ENCODE assay signal across 11 cellular contexts in genomic region chr2:85135066-85135914, GRCh38. TPM values are rescaled to one million over a fixed set of nuclear protein-coding genes. Genes with fewer than 3 reads are reported as not detected.
DNase-seq lines count a peak whose midpoint lies in the region; ATAC-seq, FAIRE-seq and TF ChIP-seq lines count a peak whose summit lies in the region.
"Had no signal": no experiment of that assay in that cellular context is flagged by ENCODE, and none has a peak within 500 bp of the region (broad histone marks: within the 10 kb centered on the region; RNA-seq: fewer than 3 reads in every experiment).

No MANE protein-coding gene starts in this region.

- no peak overlapping the region for H3K27ac Mint-ChIP-seq in activated naive CD8-positive, alpha-beta T cell treated with anti-CD3 and anti-CD28 coated beads, Interleukin-2, amount 50 U/mL, for 24 hours
- H3K27ac Mint-ChIP-seq: activated naive CD4-positive, alpha-beta T cell treated with anti-CD3 and anti-CD28 coated beads, Interleukin-2, amount 10 ng/mL, durations not matched to agents 7 days and 5 days had no signal

- H3K4me1 Mint-ChIP-seq in activated naive CD8-positive, alpha-beta T cell treated with anti-CD3 and anti-CD28 coated beads, Interleukin-2, amount 50 U/mL, for 24 hours: peaks cover 7% of the 10 kb centered on the region

- DNase-seq in RWPE2 (ENCODE audit: low spot score) (no peak), germinal center (ENCODE audit: low spot score) (peak; percentile 5), osteoblast (ENCODE audit: insufficient read length, low spot score, missing footprints) (peak; percentile 83), NCI-H2107 (lab: John Stamatoyannopoulos, UW) (no peak), T-helper 2 cell (no peak), urothelium cell line (ENCODE audit: low spot score) (no peak)
- DNase-seq in activated naive CD8-positive, alpha-beta T cell treated with anti-CD3 and anti-CD28 coated beads, Interleukin-2, amount 50 U/mL, for 24 hours: no peak
- DNase-seq: activated naive CD4-positive, alpha-beta T cell treated with anti-CD3 and anti-CD28 coated beads, Interleukin-2, amount 10 ng/mL, durations not matched to agents 7 days and 5 days; Caco-2 had no signal

- H3K4me3 Mint-ChIP-seq in activated naive CD8-positive, alpha-beta T cell treated with anti-CD3 and anti-CD28 coated beads, Interleukin-2, amount 50 U/mL, for 24 hours: no peak overlapping the region

- peaks cover 19% of the 10 kb centered on the region for H4K20me1 ChIP-seq in osteoblast (ENCODE audit: insufficient read depth, low read length)

- H3K27ac ChIP-seq in ACC112 (ENCODE audit: low read depth, low read length) (no peak overlapping the region), RWPE2 (ENCODE audit: poor library complexity, severe bottlenecking) (no peak overlapping the region), osteoblast (ENCODE audit: low read depth, low read length) (no peak overlapping the region)

- H3K36me3 ChIP-seq in ACC112 (ENCODE audit: insufficient read depth, low read length) (no peaks in the 10 kb centered on the region), RWPE2 (ENCODE audit: low read depth) (peaks cover 45% of the 10 kb centered on the region), osteoblast (ENCODE audit: insufficient read depth, low read length) (no peaks in the 10 kb centered on the region)

- H3K79me2 ChIP-seq in ACC112 (ENCODE audit: control insufficient read depth, insufficient read depth, low read length, unreplicated experiment) (no peaks in the 10 kb centered on the region), osteoblast (ENCODE audit: insufficient read depth, low read length) (peaks cover 52% of the 10 kb centered on the region)

- no peak for ATAC-seq in RWPE2 (ENCODE audit: low read depth)
- no peak for ATAC-seq in activated naive CD8-positive, alpha-beta T cell treated with anti-CD3 and anti-CD28 coated beads, Interleukin-2, amount 50 U/mL, for 24 hours

- H3K4me1 ChIP-seq in ACC112 (ENCODE audit: control insufficient read depth, insufficient read depth, low read length, unreplicated experiment) (no peaks in the 10 kb centered on the region), RWPE2 (ENCODE audit: insufficient read depth, poor library complexity, severe bottlenecking) (peaks cover 8% of the 10 kb centered on the region), osteoblast (ENCODE audit: insufficient read depth, low read length) (peaks cover 10% of the 10 kb centered on the region)

- H3K4me3 ChIP-seq in ACC112 (ENCODE audit: low read depth, low read length): peak overlapping the region; percentile 83; the same call in 1 of the 2 replicates
- peak overlapping the region; percentile 72 for H3K4me3 ChIP-seq in RWPE2 (ENCODE audit: severe bottlenecking)
- H3K4me3 ChIP-seq in osteoblast (ENCODE audit: insufficient read depth, low read length): peak overlapping the region; percentile 85

- peak overlapping the region; percentile 81 for H3K4me2 ChIP-seq in osteoblast (ENCODE audit: insufficient read depth, low read length)

- H3K27me3 Mint-ChIP-seq in activated naive CD8-positive, alpha-beta T cell treated with anti-CD3 and anti-CD28 coated beads, Interleukin-2, amount 50 U/mL, for 24 hours: peaks cover 61% of the 10 kb centered on the region

- no peak for FAIRE-seq in urothelium cell line (lab: Jason Lieb, UNC)
- FAIRE-seq: GM18507 had no signal

- no peaks in the 10 kb centered on the region for H3K36me3 Mint-ChIP-seq in activated naive CD8-positive, alpha-beta T cell treated with anti-CD3 and anti-CD28 coated beads, Interleukin-2, amount 50 U/mL, for 24 hours (ENCODE audit: low read depth)
- H3K36me3 Mint-ChIP-seq: activated naive CD4-positive, alpha-beta T cell treated with anti-CD3 and anti-CD28 coated beads, Interleukin-2, amount 10 ng/mL, durations not matched to agents 7 days and 5 days had no signal

- peaks cover 5% of the 10 kb centered on the region; the same call in 1 of the 2 replicates for H3K27me3 ChIP-seq in ACC112 (ENCODE audit: insufficient read depth, low read length)
- H3K27me3 ChIP-seq in RWPE2 (ENCODE audit: insufficient read depth, poor library complexity, severe bottlenecking): no peaks in the 10 kb centered on the region
- H3K27me3 ChIP-seq in osteoblast (ENCODE audit: insufficient read depth, low read length): no peaks in the 10 kb centered on the region

- H2AFZ ChIP-seq in ACC112 (ENCODE audit: low read length, unreplicated experiment): no peak overlapping the region
- H2AFZ ChIP-seq in osteoblast (ENCODE audit: low read length): no peak overlapping the region

- TF ChIP-seq CTCF in RWPE2 (IDR thresholded peaks at IDR 0.05; ENCODE audit: poor library complexity, severe bottlenecking): no peak
- TF ChIP-seq CTCF in osteoblast (IDR thresholded peaks at IDR 0.05; ENCODE audit: extremely low read depth, low read depth, low read length): no peak

- no peaks in the 10 kb centered on the region for H3K9me3 Mint-ChIP-seq in activated naive CD8-positive, alpha-beta T cell treated with anti-CD3 and anti-CD28 coated beads, Interleukin-2, amount 50 U/mL, for 24 hours
- H3K9me3 Mint-ChIP-seq: activated naive CD4-positive, alpha-beta T cell treated with anti-CD3 and anti-CD28 coated beads, Interleukin-2, amount 10 ng/mL, durations not matched to agents 7 days and 5 days had no signal

- H3K9me3 ChIP-seq in RWPE2 (ENCODE audit: severe bottlenecking) (no peaks in the 10 kb centered on the region), osteoblast (ENCODE audit: low read depth, low read length) (no peaks in the 10 kb centered on the region)
- H3K9me3 ChIP-seq: Caco-2 had no signal

RNA-seq across cellular contexts. Expression of gene TCF7L1, which starts 2.1 kb away (rescaled TPM):
- 2.5 and 2.7 TPM in 2 replicates for total RNA-seq in osteoblast

Comparison
In these comparisons a context has a peak if more than half of its experiments do, and no peak if none do; other contexts are left out.
1. DNase-seq: peak in germinal center (single experiment) and osteoblast (single experiment); none in RWPE2 (single experiment), NCI-H2107 (single experiment), T-helper 2 cell (0 of 5), activated naive CD8-positive, alpha-beta T cell treated with anti-CD3 and anti-CD28 coated beads, Interleukin-2, amount 50 U/mL, for 24 hours (single experiment) and urothelium cell line (single experiment).
2. Peak in every context shown above with its lines, with median percentiles within 50 percentile points of each other: H3K4me3 ChIP-seq.